ENCODE assay signal across 13 cellular contexts in genomic region chr16:86363057-86363490, GRCh38.
DNase-seq lines count a peak whose midpoint lies in the region; ATAC-seq and TF ChIP-seq lines count a peak whose summit lies in the region.
"Had no signal": no experiment of that assay in that cellular context is flagged by ENCODE, and none has a peak within 500 bp of the region (broad histone marks: within the 10 kb centered on the region; RNA-seq: fewer than 3 reads in every experiment).

No MANE protein-coding gene starts in this region.

- intact Hi-C loops in ascending aorta (cut with DNase I): no loop called here

- H3K4me1 ChIP-seq in BE2C (peaks cover 15% of the 10 kb centered on the region), ascending aorta (peaks cover 0 to 4% of the 10 kb centered on the region in 2 donors)

- peak; percentile 28 for DNase-seq in BE2C
- DNase-seq in NCI-H226: peak; percentile 86
- DNase-seq in dermis blood vessel endothelial cell: peak; percentile 32
- DNase-seq in non-pigmented ciliary epithelial cell (ENCODE audit: low read depth): peak; percentile 83
- no peak for DNase-seq in ascending aorta (ENCODE audit: low spot score in 2 of 2)
- DNase-seq in activated naive CD4-positive, alpha-beta T cell treated with Interleukin-2 at 50 U/mL for 16 hours: no peak
- DNase-seq in T-helper 1 cell: no peak
- DNase-seq: effector memory CD4-positive, alpha-beta T cell; naive B cell; NCI-H187; T-helper 2 cell had no signal

- H3K4me3 ChIP-seq in BE2C (ENCODE audit: low read depth, low read length) (no peak overlapping the region; the same call in 1 of the 2 replicates), ascending aorta (no peak overlapping the region)

- TF ChIP-seq CTCF in BE2C (IDR thresholded peaks at IDR 0.05; ENCODE audit: low read depth, low read length): no peak
- no peak for TF ChIP-seq CTCF in ascending aorta (IDR thresholded peaks at IDR 0.05)

- ATAC-seq in HG03097 (IDR thresholded peaks at IDR 0.05; ENCODE audit: low FRiP score, unreplicated experiment): no peak
- ATAC-seq: activated naive CD4-positive, alpha-beta T cell treated with anti-CD3 and anti-CD28 coated beads, Interleukin-2, amount 50 U/mL, for 72 hours had no signal

- no peak overlapping the region for H3K27ac ChIP-seq in ascending aorta

- H3K27me3 ChIP-seq in BE2C: no peaks in the 10 kb centered on the region
- H3K27me3 ChIP-seq in ascending aorta: no peaks in the 10 kb centered on the region

- no peaks in the 10 kb centered on the region for H3K9me3 ChIP-seq in BE2C
- no peaks in the 10 kb centered on the region for H3K9me3 ChIP-seq in ascending aorta

- H3K36me3 ChIP-seq in BE2C (no peaks in the 10 kb centered on the region), ascending aorta (no peaks in the 10 kb centered on the region)

Comparison
In these comparisons a context has a peak if more than half of its experiments do, and no peak if none do; other contexts are left out.
1. DNase-seq: peak in BE2C (single experiment), NCI-H226 (single experiment), dermis blood vessel endothelial cell (single experiment) and non-pigmented ciliary epithelial cell (single experiment); none in ascending aorta (0 of 2), activated naive CD4-positive, alpha-beta T cell treated with Interleukin-2 at 50 U/mL for 16 hours (single experiment) and T-helper 1 cell (0 of 5).